1 cellular context compared by ENCODE assay signal in genomic region chr1:204048796-204049195, GRCh38. TPM values are rescaled to one million over a fixed set of nuclear protein-coding genes. Genes with fewer than 3 reads are reported as not detected.
"Had no signal": no experiment of that assay in that cellular context is flagged by ENCODE, and none has a peak within 500 bp of the region (broad histone marks: within the 10 kb centered on the region; RNA-seq: fewer than 3 reads in every experiment).

No MANE protein-coding gene starts in this region.

RNA-seq across cellular contexts. Expression of gene SOX13, which starts 24.1 kb away (rescaled TPM):
- total RNA-seq: G401 had no signal
